Comparison of ENCODE assay signal across 10 cellular contexts in genomic region chr13:30308548-30308947, GRCh38. TPM values are rescaled to one million over a fixed set of nuclear protein-coding genes. Genes with fewer than 3 reads are reported as not detected.
DNase-seq lines count a peak whose midpoint lies in the region; ATAC-seq and TF ChIP-seq lines count a peak whose summit lies in the region.
"Had no signal": no experiment of that assay in that cellular context is flagged by ENCODE, and none has a peak within 500 bp of the region (broad histone marks: within the 10 kb centered on the region; RNA-seq: fewer than 3 reads in every experiment).

No MANE protein-coding gene starts in this region.

- no peaks in the 10 kb centered on the region for H3K36me3 ChIP-seq in ACC112 (ENCODE audit: insufficient read depth, low read length)
- H3K36me3 ChIP-seq in gastroesophageal sphincter, result no peaks in the 10 kb centered on the region
- H3K36me3 ChIP-seq: transverse colon had no signal

- 74 to 94% methylated on average over 3 to 4 of the region's 4 CpGs for WGBS in gastroesophageal sphincter (ENCODE audit: low coverage in 1 of 2), 2 donors

- DNase-seq in GM03348 (ENCODE audit: low spot score), result peak; percentile 29
- no peak for DNase-seq in T-helper 17 cell
- no peak for DNase-seq in AG20443 (ENCODE audit: low spot score)
- no peak for DNase-seq in activated effector memory CD4-positive, alpha-beta T cell treated with anti-CD3 and anti-CD28 coated beads, Interleukin-2, amount 50 U/mL, for 16 hours
- DNase-seq: transverse colon had no signal

- TF ChIP-seq CTCF in gastroesophageal sphincter (IDR thresholded peaks at IDR 0.05), result no peak

- TF ChIP-seq EP300 in gastroesophageal sphincter (IDR thresholded peaks at IDR 0.05), result no peak

- no peak for TF ChIP-seq POLR2A in gastroesophageal sphincter (IDR thresholded peaks at IDR 0.05)

- H3K79me2 ChIP-seq in ACC112 (ENCODE audit: control insufficient read depth, insufficient read depth, low read length, unreplicated experiment), result peaks cover 32% of the 10 kb centered on the region
- H3K79me2 ChIP-seq: parathyroid adenoma had no signal

- H2AFZ ChIP-seq in ACC112 (ENCODE audit: low read length, unreplicated experiment), result peak overlapping the region; percentile 80

- H3K4me1 ChIP-seq in ACC112 (ENCODE audit: control insufficient read depth, insufficient read depth, low read length, unreplicated experiment) (peaks cover 45% of the 10 kb centered on the region), gastroesophageal sphincter (peaks cover 4 to 65% (median 16%) of the 10 kb centered on the region in 3 donors)
- H3K4me1 ChIP-seq: parathyroid adenoma had no signal

- ATAC-seq in T-helper 17 cell (no peak), gastroesophageal sphincter (no peak), HG02571 (IDR thresholded peaks at IDR 0.05; ENCODE audit: unreplicated experiment) (no peak), GM21717 (IDR thresholded peaks at IDR 0.05; ENCODE audit: unreplicated experiment) (no peak)

- peak overlapping the region; percentile 92 for H3K4me3 ChIP-seq in ACC112 (ENCODE audit: low read depth, low read length)
- no peak overlapping the region for H3K4me3 ChIP-seq in gastroesophageal sphincter

- H3K36me3 Mint-ChIP-seq in T-helper 17 cell (ENCODE audit: low read depth), result no peaks in the 10 kb centered on the region

- H3K27ac ChIP-seq in ACC112 (ENCODE audit: low read depth, low read length) (peak overlapping the region; percentile 70), gastroesophageal sphincter (peak overlapping the region in 3 of 4 donors; percentile 13 to 99 (median 95))

- H3K27ac Mint-ChIP-seq in T-helper 17 cell, result no peak overlapping the region

- H3K9me3 ChIP-seq in T-helper 17 cell (ENCODE audit: control insufficient read depth, low read length, poor library complexity, severe bottlenecking) (no peaks in the 10 kb centered on the region), gastroesophageal sphincter (no peaks in the 10 kb centered on the region)
- H3K9me3 ChIP-seq: transverse colon had no signal

- H3K27me3 Mint-ChIP-seq in T-helper 17 cell, result no peaks in the 10 kb centered on the region

- H3K4me1 Mint-ChIP-seq in T-helper 17 cell, result peaks cover 17% of the 10 kb centered on the region

- H3K4me3 Mint-ChIP-seq in T-helper 17 cell, result peak overlapping the region; percentile 25

- no peaks in the 10 kb centered on the region for H3K27me3 ChIP-seq in ACC112 (ENCODE audit: insufficient read depth, low read length)
- H3K27me3 ChIP-seq in gastroesophageal sphincter, result no peaks in the 10 kb centered on the region
- H3K27me3 ChIP-seq: transverse colon had no signal

RNA-seq across cellular contexts. Expression of gene KATNAL1, which starts 1.2 kb away (rescaled TPM):
- total RNA-seq in T-helper 17 cell, result 10 to 100 TPM; 10.6 to 11.8 TPM
- total RNA-seq in gastroesophageal sphincter, result 10 to 100 TPM; 29.5 to 55.0 (median 42.9) TPM
